ENCODE assay signal across 9 cellular contexts in genomic region chr6:17015551-17016381, GRCh38.
DNase-seq lines count a peak whose midpoint lies in the region; ATAC-seq, FAIRE-seq and TF ChIP-seq lines count a peak whose summit lies in the region.
"Had no signal": no experiment of that assay in that cellular context is flagged by ENCODE, and none has a peak within 500 bp of the region (broad histone marks: within the 10 kb centered on the region; RNA-seq: fewer than 3 reads in every experiment).

No MANE protein-coding gene starts in this region.

- H3K4me3 ChIP-seq in astrocyte (ENCODE audit: insufficient read depth, low read depth, low read length) (peak overlapping the region; percentile 15), right lobe of liver (peak overlapping the region; percentile 31 to 63 (median 37))

- peak; percentile 64 for DNase-seq in NCI-H69 (lab: John Stamatoyannopoulos, UW)
- no peak for DNase-seq in astrocyte (ENCODE audit: low read depth)
- peak in 2 of 3 donors; percentile 37 to 59 for DNase-seq in right lobe of liver

- no peaks in the 10 kb centered on the region for H3K9me3 Mint-ChIP-seq in astrocyte (ENCODE audit: unreplicated experiment)
- peaks cover 5% of the 10 kb centered on the region for H3K9me3 Mint-ChIP-seq in stimulated activated memory B cell treated with anti-CD40 and anti-IgM and Interleukin-4, amounts not matched to agents 10 μg/mL and 1 μg/mL and 100 μg/mL, for 72 hours

- H3K9ac ChIP-seq in astrocyte (ENCODE audit: low read length) = no peak overlapping the region

- H3K79me2 ChIP-seq in astrocyte (ENCODE audit: insufficient read depth, low read length) = no peaks in the 10 kb centered on the region

- no peaks in the 10 kb centered on the region for H3K27me3 Mint-ChIP-seq in astrocyte (ENCODE audit: low read depth, unreplicated experiment)
- peaks cover 34% of the 10 kb centered on the region for H3K27me3 Mint-ChIP-seq in stimulated activated memory B cell treated with anti-CD40 and anti-IgM and Interleukin-4, amounts not matched to agents 10 μg/mL and 1 μg/mL and 100 μg/mL, for 72 hours

- H3K27me3 ChIP-seq in astrocyte (ENCODE audit: insufficient read depth, low read length) = no peaks in the 10 kb centered on the region
- H3K27me3 ChIP-seq in right lobe of liver = no peaks in the 10 kb centered on the region

- peak overlapping the region; percentile 48 for H3K4me2 ChIP-seq in astrocyte (ENCODE audit: low read length)

- 68% methylated on average over 7 of the region's 51 CpGs for WGBS in right lobe of liver (ENCODE audit: insufficient coverage, low coverage, low lambda C conversion rate, missing lambda C conversion rate)

- no peak overlapping the region for H3K4me3 Mint-ChIP-seq in astrocyte (ENCODE audit: unreplicated experiment)
- peak overlapping the region; percentile 60 for H3K4me3 Mint-ChIP-seq in stimulated activated memory B cell treated with anti-CD40 and anti-IgM and Interleukin-4, amounts not matched to agents 10 μg/mL and 1 μg/mL and 100 μg/mL, for 72 hours

- peaks cover 21% of the 10 kb centered on the region for H3K4me1 Mint-ChIP-seq in astrocyte (ENCODE audit: low read depth, unreplicated experiment)
- H3K4me1 Mint-ChIP-seq in stimulated activated memory B cell treated with anti-CD40 and anti-IgM and Interleukin-4, amounts not matched to agents 10 μg/mL and 1 μg/mL and 100 μg/mL, for 72 hours = peaks cover 8% of the 10 kb centered on the region

- H4K20me1 ChIP-seq in astrocyte (ENCODE audit: insufficient read depth, low read length) = no peaks in the 10 kb centered on the region

- intact Hi-C loops in right lobe of liver (cut with DNase I) = no loop called here

- H3K36me3 Mint-ChIP-seq in astrocyte (ENCODE audit: low read depth, unreplicated experiment) = peaks cover 2% of the 10 kb centered on the region
- no peaks in the 10 kb centered on the region for H3K36me3 Mint-ChIP-seq in stimulated activated memory B cell treated with anti-CD40 and anti-IgM and Interleukin-4, amounts not matched to agents 10 μg/mL and 1 μg/mL and 100 μg/mL, for 72 hours

- H3K9me3 ChIP-seq in astrocyte (ENCODE audit: insufficient read depth, low read depth, low read length) = no peaks in the 10 kb centered on the region
- H3K9me3 ChIP-seq in right lobe of liver = no peaks in the 10 kb centered on the region

- H3K27ac Mint-ChIP-seq in astrocyte (ENCODE audit: unreplicated experiment) = no peak overlapping the region
- no peak overlapping the region for H3K27ac Mint-ChIP-seq in stimulated activated memory B cell treated with anti-CD40 and anti-IgM and Interleukin-4, amounts not matched to agents 10 μg/mL and 1 μg/mL and 100 μg/mL, for 72 hours

- H3K36me3 ChIP-seq in astrocyte (ENCODE audit: insufficient read depth, low read length) (no peaks in the 10 kb centered on the region), right lobe of liver (no peaks in the 10 kb centered on the region)

- ATAC-seq in right lobe of liver = peak; percentile 67 to 83 (median 72)
- peak; percentile 50 for ATAC-seq in stimulated activated memory B cell treated with anti-CD40 and anti-IgM and Interleukin-4, amounts not matched to agents 10 μg/mL and 1 μg/mL and 100 μg/mL, for 72 hours
- ATAC-seq in GM18517 (IDR thresholded peaks at IDR 0.05; ENCODE audit: unreplicated experiment) = no peak
- ATAC-seq in GM21447 (IDR thresholded peaks at IDR 0.05; ENCODE audit: unreplicated experiment) = no peak
- ATAC-seq in GM21786 (IDR thresholded peaks at IDR 0.05; ENCODE audit: unreplicated experiment) = no peak
- no peak for ATAC-seq in GM21367 (IDR thresholded peaks at IDR 0.05; ENCODE audit: unreplicated experiment)

- H3K27ac ChIP-seq in astrocyte (ENCODE audit: low read depth, low read length) = peak overlapping the region; percentile 68
- H3K27ac ChIP-seq in right lobe of liver = no peak overlapping the region

- no peak for FAIRE-seq in astrocyte (lab: Jason Lieb, UNC)
- FAIRE-seq: endometrium had no signal

- peak overlapping the region; percentile 82 for H2AFZ ChIP-seq in astrocyte (ENCODE audit: low read depth, low read length)

- no peak for TF ChIP-seq POLR2A in right lobe of liver (IDR thresholded peaks at IDR 0.05)

- H3K4me1 ChIP-seq in astrocyte (ENCODE audit: insufficient read depth, low read length) = peaks cover 29% of the 10 kb centered on the region
- no peaks in the 10 kb centered on the region for H3K4me1 ChIP-seq in right lobe of liver

- TF ChIP-seq CTCF in astrocyte (IDR thresholded peaks at IDR 0.05; ENCODE audit: insufficient read depth, low read depth, low read length) = no peak
- no peak for TF ChIP-seq CTCF in right lobe of liver (IDR thresholded peaks at IDR 0.05)

Comparison
In these comparisons a context has a peak if more than half of its experiments do, and no peak if none do; other contexts are left out.
1. ATAC-seq: peak in right lobe of liver (4 of 4) and stimulated activated memory B cell treated with anti-CD40 and anti-IgM and Interleukin-4, amounts not matched to agents 10 μg/mL and 1 μg/mL and 100 μg/mL, for 72 hours (single experiment); none in GM18517 (single experiment), GM21447 (single experiment), GM21786 (single experiment) and GM21367 (single experiment).